ENCODE assay signal across 1 cellular context in the genomic region with DNA sequence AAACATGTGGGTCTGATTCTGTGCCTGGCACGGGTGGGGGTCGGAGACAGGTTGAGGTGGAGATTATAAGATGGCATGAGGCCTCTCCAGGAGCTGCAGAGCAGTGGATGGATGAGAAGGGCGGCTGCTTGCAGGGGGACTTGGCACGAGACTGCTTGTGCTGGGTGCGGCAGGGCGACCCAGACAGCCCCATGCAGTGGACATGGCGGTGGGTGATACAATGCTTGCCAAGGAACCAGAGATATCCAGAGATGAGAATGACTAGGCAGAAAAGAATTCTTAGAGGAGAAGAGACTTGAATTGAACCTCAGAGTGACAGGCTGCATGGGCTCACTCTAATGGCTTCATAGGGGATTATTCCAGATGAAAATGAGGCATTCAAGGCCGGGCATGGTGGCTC.
TF ChIP-seq lines count a peak whose summit lies in the region.

No MANE protein-coding gene starts in this region.

TF ChIP-seq in IMR-90, 13 proteins besides CTCF, POLR2A, EP300 and RAD21 (continued from another document):
- TF ChIP-seq, protein P1, sequence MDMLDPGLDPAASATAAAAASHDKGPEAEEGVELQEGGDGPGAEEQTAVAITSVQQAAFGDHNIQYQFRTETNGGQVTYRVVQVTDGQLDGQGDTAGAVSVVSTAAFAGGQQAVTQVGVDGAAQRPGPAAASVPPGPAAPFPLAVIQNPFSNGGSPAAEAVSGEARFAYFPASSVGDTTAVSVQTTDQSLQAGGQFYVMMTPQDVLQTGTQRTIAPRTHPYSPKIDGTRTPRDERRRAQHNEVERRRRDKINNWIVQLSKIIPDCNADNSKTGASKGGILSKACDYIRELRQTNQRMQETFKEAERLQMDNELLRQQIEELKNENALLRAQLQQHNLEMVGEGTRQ (IDR thresholded peaks at IDR 0.05; ENCODE audit: low read depth, low read length): no peak
- no peak for TF ChIP-seq SMC3 (IDR thresholded peaks at IDR 0.05; ENCODE audit: low read depth, low read length)
